Comparison of ENCODE assay signal across 22 cellular contexts in genomic region chr19:33809960-33810359, GRCh38. TPM values are rescaled to one million over a fixed set of nuclear protein-coding genes. Genes with fewer than 3 reads are reported as not detected.
DNase-seq lines count a peak whose midpoint lies in the region; ATAC-seq and TF ChIP-seq lines count a peak whose summit lies in the region.
"Had no signal": no experiment of that assay in that cellular context is flagged by ENCODE, and none has a peak within 500 bp of the region (broad histone marks: within the 10 kb centered on the region; RNA-seq: fewer than 3 reads in every experiment).

No MANE protein-coding gene starts in this region.

- H3K9me3 ChIP-seq in heart right ventricle (no peaks in the 10 kb centered on the region), left ventricle myocardium inferior (replicated peaks) (no peaks in the 10 kb centered on the region)
- H3K9me3 ChIP-seq: gastrocnemius medialis, neutrophil had no signal

- peaks cover 12% of the 10 kb centered on the region for H3K4me1 Mint-ChIP-seq in brain

- no peaks in the 10 kb centered on the region for H3K27me3 Mint-ChIP-seq in brain

- H3K27ac ChIP-seq in heart right ventricle: no peak overlapping the region
- peak overlapping the region; percentile 36 for H3K27ac ChIP-seq in left ventricle myocardium inferior (replicated peaks)
- H3K27ac ChIP-seq: dorsolateral prefrontal cortex, gastrocnemius medialis, neutrophil had no signal

- intact Hi-C loops in heart right ventricle (cut with DNase I): no loop called here
- intact Hi-C loops in cardiac septum (cut with DNase I): no loop called here
- intact Hi-C loops in left ventricle myocardium inferior (cut with micrococcal nuclease): no loop called here

- H3K4me3 Mint-ChIP-seq in brain: no peak overlapping the region
- H3K4me3 Mint-ChIP-seq: activated CD8-positive, alpha-beta T cell treated with anti-CD3 and anti-CD28 coated beads, Interleukin-2, amount 10 ng/mL, durations not matched to agents 7 days and 5 days had no signal

- no peaks in the 10 kb centered on the region for H3K9me3 Mint-ChIP-seq in brain

- H3K36me3 ChIP-seq in heart right ventricle (peaks cover 0 to 94% (median 9%) of the 10 kb centered on the region in 9 donors), left ventricle myocardium inferior (peaks cover 52% of the 10 kb centered on the region)
- H3K36me3 ChIP-seq: gastrocnemius medialis, neutrophil had no signal

- peak in 5 of 8 donors; percentile 40 to 57 (median 43) for ATAC-seq in heart right ventricle
- no peak for ATAC-seq in GM21526 (IDR thresholded peaks at IDR 0.05; ENCODE audit: low FRiP score, unreplicated experiment)
- ATAC-seq: activated CD4-positive, CD25-positive, alpha-beta regulatory T cell treated with anti-CD3 and anti-CD28 coated beads, Interleukin-2, amount 50 U/mL, for 24 hours; activated CD8-positive, alpha-beta T cell treated with anti-CD3 and anti-CD28 coated beads, Interleukin-2, amount 10 ng/mL, durations not matched to agents 7 days and 5 days; gastrocnemius medialis; K562 had no signal

- no peak for DNase-seq in heart right ventricle
- no peak for DNase-seq in cardiac septum (ENCODE audit: low spot score)
- no peak for DNase-seq in left ventricle myocardium inferior
- no peak for DNase-seq in GM10266 (ENCODE audit: extremely low spot score)
- no peak for DNase-seq in Kasumi-1 (lab: John Stamatoyannopoulos, UW)
- no peak for DNase-seq in COLO829 (ENCODE audit: low spot score)
- DNase-seq: activated CD8-positive, alpha-beta T cell treated with anti-CD3 and anti-CD28 coated beads, Interleukin-2, amount 10 ng/mL, durations not matched to agents 7 days and 5 days; activated gamma-delta T cell; Calu3; dorsolateral prefrontal cortex; gastrocnemius medialis; islet precursor cell; mammary epithelial cell; NCI-H187; NCI-H526 treated with DMSO at 0.1 percent for 48 hours; stimulated activated CD4-positive, alpha-beta T cell treated with anti-CD3 and anti-CD28 coated beads, Interleukin-12 subunit alpha, Interleukin-12 subunit beta, amount 100 ng/mL, for 4 hours; trophoblast cell had no signal

- H3K36me3 Mint-ChIP-seq in brain: peaks cover 71% of the 10 kb centered on the region

- H3K27ac Mint-ChIP-seq in brain: peak overlapping the region in 3 of 5 experiments; percentile 19 to 46 (median 38)
- H3K27ac Mint-ChIP-seq: activated CD8-positive, alpha-beta T cell treated with anti-CD3 and anti-CD28 coated beads, Interleukin-2, amount 10 ng/mL, durations not matched to agents 7 days and 5 days had no signal

- H3K4me3 ChIP-seq in heart right ventricle: no peak overlapping the region
- H3K4me3 ChIP-seq in left ventricle myocardium inferior: no peak overlapping the region
- H3K4me3 ChIP-seq: dorsolateral prefrontal cortex, gastrocnemius medialis, K562 had no signal

- H3K27me3 ChIP-seq in heart right ventricle (no peaks in the 10 kb centered on the region), left ventricle myocardium inferior (ENCODE audit: low read depth) (no peaks in the 10 kb centered on the region)
- H3K27me3 ChIP-seq: dorsolateral prefrontal cortex, gastrocnemius medialis, neutrophil had no signal

- TF ChIP-seq CTCF in heart right ventricle (IDR thresholded peaks at IDR 0.05) (no peak), brain (conservative IDR thresholded peaks at IDR 0.05) (no peak), left ventricle myocardium inferior (IDR thresholded peaks at IDR 0.05; ENCODE audit: borderline replicate concordance) (peak; percentile 12), GM10266 (IDR thresholded peaks at IDR 0.05; ENCODE audit: control insufficient read depth, insufficient read depth, low read depth, missing control alignments) (no peak)

- peaks cover 0 to 22% (median 6%) of the 10 kb centered on the region in 9 donors for H3K4me1 ChIP-seq in heart right ventricle
- H3K4me1 ChIP-seq in left ventricle myocardium inferior: peaks cover 38% of the 10 kb centered on the region
- H3K4me1 ChIP-seq: gastrocnemius medialis had no signal

- WGBS in heart right ventricle, 2 donors: 78 to 83% methylated on average over 6 of the region's 6 CpGs

RNA-seq across cellular contexts. Expression of gene KCTD15, which starts 13.3 kb away (rescaled TPM):
- total RNA-seq in heart right ventricle (10 to 100 TPM in 1 of 10 donors, 1 to 10 TPM in 9; 3.5 to 18.6 (median 7.2) TPM), cardiac septum (20.2 TPM), left ventricle myocardium inferior (9.9 TPM)
- polyA plus RNA-seq in heart right ventricle (10 to 100 TPM; 16.0 to 22.5 TPM), brain (ENCODE audit: insufficient read depth, low read depth, low replicate concordance) (13.7 TPM)
